1 cellular context compared by ENCODE assay signal in genomic region chr22:35310556-35311550, GRCh38.
TF ChIP-seq lines count a peak whose summit lies in the region.

No MANE protein-coding gene starts in this region.

TF ChIP-seq in GM23338, 12 proteins besides CTCF, POLR2A, EP300 and RAD21 (continued from another document):
- TF ChIP-seq, protein P1, sequence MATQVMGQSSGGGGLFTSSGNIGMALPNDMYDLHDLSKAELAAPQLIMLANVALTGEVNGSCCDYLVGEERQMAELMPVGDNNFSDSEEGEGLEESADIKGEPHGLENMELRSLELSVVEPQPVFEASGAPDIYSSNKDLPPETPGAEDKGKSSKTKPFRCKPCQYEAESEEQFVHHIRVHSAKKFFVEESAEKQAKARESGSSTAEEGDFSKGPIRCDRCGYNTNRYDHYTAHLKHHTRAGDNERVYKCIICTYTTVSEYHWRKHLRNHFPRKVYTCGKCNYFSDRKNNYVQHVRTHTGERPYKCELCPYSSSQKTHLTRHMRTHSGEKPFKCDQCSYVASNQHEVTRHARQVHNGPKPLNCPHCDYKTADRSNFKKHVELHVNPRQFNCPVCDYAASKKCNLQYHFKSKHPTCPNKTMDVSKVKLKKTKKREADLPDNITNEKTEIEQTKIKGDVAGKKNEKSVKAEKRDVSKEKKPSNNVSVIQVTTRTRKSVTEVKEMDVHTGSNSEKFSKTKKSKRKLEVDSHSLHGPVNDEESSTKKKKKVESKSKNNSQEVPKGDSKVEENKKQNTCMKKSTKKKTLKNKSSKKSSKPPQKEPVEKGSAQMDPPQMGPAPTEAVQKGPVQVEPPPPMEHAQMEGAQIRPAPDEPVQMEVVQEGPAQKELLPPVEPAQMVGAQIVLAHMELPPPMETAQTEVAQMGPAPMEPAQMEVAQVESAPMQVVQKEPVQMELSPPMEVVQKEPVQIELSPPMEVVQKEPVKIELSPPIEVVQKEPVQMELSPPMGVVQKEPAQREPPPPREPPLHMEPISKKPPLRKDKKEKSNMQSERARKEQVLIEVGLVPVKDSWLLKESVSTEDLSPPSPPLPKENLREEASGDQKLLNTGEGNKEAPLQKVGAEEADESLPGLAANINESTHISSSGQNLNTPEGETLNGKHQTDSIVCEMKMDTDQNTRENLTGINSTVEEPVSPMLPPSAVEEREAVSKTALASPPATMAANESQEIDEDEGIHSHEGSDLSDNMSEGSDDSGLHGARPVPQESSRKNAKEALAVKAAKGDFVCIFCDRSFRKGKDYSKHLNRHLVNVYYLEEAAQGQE (IDR thresholded peaks at IDR 0.05; ENCODE audit: unreplicated experiment), result no peak
- TF ChIP-seq ZNF462 (CRISPR knock-in tag; IDR thresholded peaks at IDR 0.05) (no peak), EZH2phosphoT487 (IDR thresholded peaks at IDR 0.05; ENCODE audit: unreplicated experiment) (no peak), CREB1 (CRISPR knock-in tag; IDR thresholded peaks at IDR 0.05; ENCODE audit: low read depth) (no peak), JUNB (IDR thresholded peaks at IDR 0.05; ENCODE audit: unreplicated experiment) (no peak), EZH2 (IDR thresholded peaks at IDR 0.05; ENCODE audit: low read depth, unreplicated experiment) (no peak), NANOG (IDR thresholded peaks at IDR 0.05; ENCODE audit: borderline replicate concordance) (no peak)
